9 cellular contexts compared by ENCODE assay signal in the genomic region with DNA sequence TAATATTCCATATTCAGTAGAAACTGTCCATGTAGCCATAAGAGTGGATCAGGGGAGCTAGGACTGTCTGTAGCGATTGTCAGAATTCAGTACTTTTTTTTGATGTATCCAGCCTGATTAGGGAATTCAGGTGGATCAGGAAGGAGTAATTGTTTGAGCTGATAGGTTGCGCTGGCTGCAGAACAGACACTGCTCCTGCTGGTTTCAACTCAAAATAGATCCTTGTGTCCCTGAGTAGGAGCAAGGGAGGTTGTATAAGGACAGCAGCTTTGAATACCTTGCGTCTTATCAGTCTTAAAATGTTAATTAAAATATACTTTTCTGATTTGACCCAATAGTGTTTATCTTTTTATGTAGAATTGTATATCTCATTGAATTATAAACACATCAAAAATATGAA.
"Had no signal": no experiment of that assay in that cellular context is flagged by ENCODE, and none has a peak within 500 bp of the region (broad histone marks: within the 10 kb centered on the region; RNA-seq: fewer than 3 reads in every experiment).

No MANE protein-coding gene starts in this region.

- DNase-seq: GM23248, GOT3, H7, H9, HCEC 1CT, HFFc6 had no signal

- H3K4me3 ChIP-seq: GM23248, GM23338, HAP-1 had no signal

- H3K9me3 ChIP-seq: HAP-1 had no signal

- H3K9me3 Mint-ChIP-seq: GM23338, H9, HFFc6 had no signal

- ATAC-seq: GM23338, HCT116 had no signal

- H3K27ac ChIP-seq: GM23248 had no signal

- H3K4me3 Mint-ChIP-seq: GM23338, H9, HFFc6 had no signal

- H3K27ac Mint-ChIP-seq: HFFc6 had no signal

- H3K36me3 ChIP-seq: HAP-1 had no signal
